16 cellular contexts compared by ENCODE assay signal in the genomic region with DNA sequence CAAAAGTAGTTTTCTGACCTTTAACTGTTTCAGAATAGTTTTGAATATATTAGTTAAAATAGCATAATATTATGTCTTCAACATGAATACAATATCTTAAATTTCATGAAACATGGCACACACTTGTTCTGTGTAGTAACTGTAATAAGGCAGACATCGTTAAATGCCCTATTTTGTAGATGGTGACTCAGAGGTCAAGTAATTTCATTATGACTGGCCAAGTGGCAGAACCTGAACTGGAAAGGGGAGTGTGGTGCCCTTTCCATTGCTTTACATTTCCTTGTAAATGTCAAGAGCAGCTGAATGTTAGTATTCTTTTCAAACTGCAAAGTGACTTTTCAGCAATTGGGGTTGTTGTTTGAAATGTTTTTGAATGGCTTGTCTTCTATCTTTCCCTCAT.
A peak's percentile ranks its signal among the peaks of the same experiment; 100 is the strongest.
DNase-seq lines count a peak whose midpoint lies in the region; ATAC-seq, FAIRE-seq and TF ChIP-seq lines count a peak whose summit lies in the region.
"Had no signal": no experiment of that assay in that cellular context is flagged by ENCODE, and none has a peak within 500 bp of the region (broad histone marks: within the 10 kb centered on the region; RNA-seq: fewer than 3 reads in every experiment).

No MANE protein-coding gene starts in this region.

- H2BK15ac ChIP-seq in neuronal stem cell (ENCODE audit: low read length): no peak overlapping the region

- peaks cover 10 to 18% (median 13%) of the 10 kb centered on the region in 4 donors for H3K4me1 Mint-ChIP-seq in CD4-positive, alpha-beta memory T cell

- intact Hi-C loops in CD4-positive, alpha-beta memory T cell (cut with micrococcal nuclease): no loop called here

- no peak for FAIRE-seq in A549 (lab: Jason Lieb, UNC)
- FAIRE-seq: GM18507 had no signal

- no peak overlapping the region for H2AFZ ChIP-seq in neuronal stem cell (ENCODE audit: low read length)

- no peak overlapping the region for H2BK12ac ChIP-seq in neuronal stem cell (ENCODE audit: low read length)

- H3K27me3 Mint-ChIP-seq in CD4-positive, alpha-beta memory T cell: no peaks in the 10 kb centered on the region
- H3K27me3 Mint-ChIP-seq: effector memory CD8-positive, alpha-beta T cell had no signal

- peak overlapping the region; percentile 71 to 87 for H3K27ac ChIP-seq in A549
- H3K27ac ChIP-seq in CD4-positive, alpha-beta memory T cell (ENCODE audit: low read depth, low read length): no peak overlapping the region
- no peak overlapping the region for H3K27ac ChIP-seq in neuronal stem cell (replicated peaks; ENCODE audit: low read length)

- H3K4me2 ChIP-seq in A549: peak overlapping the region; percentile 57
- H3K4me2 ChIP-seq in neuronal stem cell (ENCODE audit: insufficient read depth, low read length, poor library complexity, severe bottlenecking): no peak overlapping the region

- H3K9me3 ChIP-seq in A549: no peaks in the 10 kb centered on the region
- no peaks in the 10 kb centered on the region for H3K9me3 ChIP-seq in CD4-positive, alpha-beta memory T cell (ENCODE audit: control insufficient read depth in 1 of 2, low read length in 2 of 2)
- H3K9me3 ChIP-seq in neuronal stem cell (replicated peaks in 1 of 2; ENCODE audit: control insufficient read depth in 2 of 2, insufficient read depth in 1 of 2, low read depth in 1 of 2, low read length in 2 of 2): no peaks in the 10 kb centered on the region

- H3K4me3 Mint-ChIP-seq in CD4-positive, alpha-beta memory T cell: peak overlapping the region in 1 of 8 donors; percentile 51
- H3K4me3 Mint-ChIP-seq: activated T-cell treated with anti-CD3 and anti-CD28 coated beads, Interleukin-2, amount 50 U/mL, for 4 hours; natural killer cell treated with Interleukin-12 subunit alpha and Interleukin-12 subunit beta and Interleukin-15 and Interleukin-18, amount 100 ng/mL, for 72 hours had no signal

- no peak overlapping the region for H2BK120ac ChIP-seq in neuronal stem cell (ENCODE audit: low read depth, low read length)

- H3K18ac ChIP-seq in neuronal stem cell (ENCODE audit: low read length): no peak overlapping the region

- no peak overlapping the region for H2BK5ac ChIP-seq in neuronal stem cell (ENCODE audit: low read length)

- H3K27me3 ChIP-seq in CD4-positive, alpha-beta memory T cell (ENCODE audit: insufficient read depth, low read length): no peaks in the 10 kb centered on the region
- H3K27me3 ChIP-seq in neuronal stem cell (ENCODE audit: control insufficient read depth in 3 of 3, insufficient read depth in 3 of 3, low read depth in 1 of 3, low read length in 3 of 3): no peaks in the 10 kb centered on the region

- no peak overlapping the region for H3K14ac ChIP-seq in neuronal stem cell (ENCODE audit: low read length)

- TF ChIP-seq EP300 in A549 (IDR thresholded peaks at IDR 0.05): no peak

- ATAC-seq in A549: peak in 1 of 2 experiments; percentile 26; a peak in 1 of 6 replicates
- ATAC-seq: activated T-cell treated with anti-CD3 and anti-CD28 coated beads, Interleukin-2, amount 50 U/mL, for 4 hours; effector memory CD8-positive, alpha-beta T cell; natural killer cell treated with Interleukin-12 subunit alpha and Interleukin-12 subunit beta and Interleukin-15 and Interleukin-18, amount 100 ng/mL, for 72 hours; right cardiac atrium had no signal

- no peak overlapping the region for H4K8ac ChIP-seq in neuronal stem cell (ENCODE audit: low read depth, low read length)

- H3K23ac ChIP-seq in neuronal stem cell (ENCODE audit: low read depth, low read length, poor library complexity): no peak overlapping the region

- 14% methylated on average over 1 of the region's 1 CpG for WGBS in A549 (ENCODE audit: missing lambda C conversion rate)
- WGBS in neuronal stem cell (ENCODE audit: extremely low coverage in 2 of 2, insufficient read length in 2 of 2, insufficient replicate concordance in 1 of 2), 2 donors: no CpG with 5 or more reads among the region's 1 CpG

- peak in 1 of 2 experiments; percentile 36 for DNase-seq in A549 (ENCODE audit: low read depth in 1 of 2, low spot score in 1 of 2)
- peak; percentile 76 for DNase-seq in ELR (ENCODE audit: low read depth)
- DNase-seq in RKO (ENCODE audit: low spot score): peak; percentile 59
- peak; percentile 45 for DNase-seq in fibroblast of villous mesenchyme (ENCODE audit: low read depth)
- no peak for DNase-seq in NCI-H226
- DNase-seq in CD4-positive, alpha-beta memory T cell: no peak
- DNase-seq in neuronal stem cell (ENCODE audit: low spot score): no peak
- DNase-seq in GF-D8 (lab: John Stamatoyannopoulos, UW): no peak
- DNase-seq: activated T-cell treated with anti-CD3 and anti-CD28 coated beads, Interleukin-2, amount 50 U/mL, for 4 hours; effector memory CD8-positive, alpha-beta T cell; NCI-H1436; NCI-H524 treated with DMSO at 0.1 percent for 48 hours; right cardiac atrium; substantia nigra had no signal

- H3K4me1 ChIP-seq in A549 (peaks cover 89% of the 10 kb centered on the region), neuronal stem cell (ENCODE audit: control insufficient read depth in 2 of 2, insufficient read depth in 1 of 2, low read depth in 1 of 2, low read length in 2 of 2) (peaks cover 2 to 3% of the 10 kb centered on the region in 2 donors)
- peaks cover 15% of the 10 kb centered on the region for H3K4me1 ChIP-seq in CD4-positive, alpha-beta memory T cell (ENCODE audit: insufficient read depth, low read length)

- CTCF ChIA-PET in A549 (lab: Yijun Ruan, JAX): no interaction called here
- CTCF ChIA-PET in CD4-positive, alpha-beta memory T cell (lab: Charles Lee; ENCODE audit: partially characterized antibody): no interaction called here

- no peak for TF ChIP-seq RAD21 in A549 (conservative IDR thresholded peaks at IDR 0.05 in 1 of 2, IDR thresholded peaks at IDR 0.05 in 1 of 2)

- H2AK5ac ChIP-seq in neuronal stem cell (ENCODE audit: low read depth, low read length): no peak overlapping the region

- no peaks in the 10 kb centered on the region for H3K36me3 ChIP-seq in CD4-positive, alpha-beta memory T cell (ENCODE audit: insufficient read depth, low read length)
- H3K36me3 ChIP-seq in neuronal stem cell (replicated peaks in 1 of 2; ENCODE audit: control insufficient read depth in 2 of 2, insufficient read depth in 2 of 2, low read length in 2 of 2): no peaks in the 10 kb centered on the region

- no peak overlapping the region for H3K4ac ChIP-seq in neuronal stem cell (ENCODE audit: low read length)

- H3K4me3 ChIP-seq in A549 (no peak overlapping the region), fibroblast of villous mesenchyme (ENCODE audit: low read depth, low read length) (no peak overlapping the region), neuronal stem cell (ENCODE audit: low read length in 2 of 2) (no peak overlapping the region)
- H3K4me3 ChIP-seq in CD4-positive, alpha-beta memory T cell (ENCODE audit: low read length in 2 of 2): no peak overlapping the region

- no peak for TF ChIP-seq CTCF in A549 (IDR thresholded peaks at IDR 0.05)
- no peak for TF ChIP-seq CTCF in fibroblast of villous mesenchyme (IDR thresholded peaks at IDR 0.05; ENCODE audit: insufficient read depth, low read depth, low read length)

- H3K36me3 Mint-ChIP-seq in CD4-positive, alpha-beta memory T cell: no peaks in the 10 kb centered on the region
- H3K36me3 Mint-ChIP-seq: natural killer cell treated with Interleukin-12 subunit alpha and Interleukin-12 subunit beta and Interleukin-15 and Interleukin-18, amount 100 ng/mL, for 72 hours had no signal

- H3K27ac Mint-ChIP-seq in CD4-positive, alpha-beta memory T cell: no peak overlapping the region
- H3K27ac Mint-ChIP-seq: effector memory CD8-positive, alpha-beta T cell; natural killer cell treated with Interleukin-12 subunit alpha and Interleukin-12 subunit beta and Interleukin-15 and Interleukin-18, amount 100 ng/mL, for 72 hours had no signal

- H4K91ac ChIP-seq in neuronal stem cell (ENCODE audit: low read depth, low read length, poor library complexity): no peak overlapping the region

- H3K9me3 Mint-ChIP-seq in CD4-positive, alpha-beta memory T cell: peaks cover 0 to 3% (median 0%) of the 10 kb centered on the region in 8 donors
- H3K9me3 Mint-ChIP-seq: activated T-cell treated with anti-CD3 and anti-CD28 coated beads, Interleukin-2, amount 50 U/mL, for 4 hours; effector memory CD8-positive, alpha-beta T cell; natural killer cell treated with Interleukin-12 subunit alpha and Interleukin-12 subunit beta and Interleukin-15 and Interleukin-18, amount 100 ng/mL, for 72 hours had no signal

- no peaks in the 10 kb centered on the region for H3K79me1 ChIP-seq in neuronal stem cell (ENCODE audit: low read depth, low read length)

- no peak overlapping the region for H3K9ac ChIP-seq in neuronal stem cell (ENCODE audit: low read depth, low read length, poor library complexity)

- TF ChIP-seq POLR2A in A549 (IDR thresholded peaks at IDR 0.05; ENCODE audit: low read length): no peak

- POLR2A ChIA-PET in A549 (lab: Yijun Ruan, JAX): no interaction called here
- POLR2A ChIA-PET in CD4-positive, alpha-beta memory T cell (lab: Charles Lee; ENCODE audit: partially characterized antibody): no interaction called here

TF ChIP-seq in A549, 52 proteins besides CTCF, POLR2A, EP300 and RAD21:
- TF ChIP-seq, protein P1, sequence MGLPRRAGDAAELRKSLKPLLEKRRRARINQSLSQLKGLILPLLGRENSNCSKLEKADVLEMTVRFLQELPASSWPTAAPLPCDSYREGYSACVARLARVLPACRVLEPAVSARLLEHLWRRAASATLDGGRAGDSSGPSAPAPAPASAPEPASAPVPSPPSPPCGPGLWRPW (IDR thresholded peaks at IDR 0.05): no peak
- TF ChIP-seq GATA3 (IDR thresholded peaks at IDR 0.05; ENCODE audit: borderline replicate concordance) (0 out of 2 replicates have a peak, but pooled peaks have one; percentile 18), FOSL2 (IDR thresholded peaks at IDR 0.05) (no peak; the same call in 1 of the 2 replicates), FOSL2 (CRISPR knock-in tag; IDR thresholded peaks at IDR 0.05) (peak; percentile 55), MYC (IDR thresholded peaks at IDR 0.05; ENCODE audit: borderline replicate concordance, low read length) (no peak), POLR2AphosphoS2 (conservative IDR thresholded peaks at IDR 0.05; ENCODE audit: low read length) (no peak)

Comparison
In these comparisons a context has a peak if more than half of its experiments do, and no peak if none do; other contexts are left out.
1. DNase-seq: peak in ELR (single experiment), RKO (single experiment) and fibroblast of villous mesenchyme (single experiment); none in NCI-H226 (single experiment), CD4-positive, alpha-beta memory T cell (0 of 5), neuronal stem cell (single experiment) and GF-D8 (single experiment).
2. H3K27ac ChIP-seq: peak in A549 (2 of 2); none in CD4-positive, alpha-beta memory T cell (single experiment) and neuronal stem cell (single experiment).